8 cellular contexts compared by ENCODE assay signal in genomic region chr4:1981251-1982055, GRCh38. TPM values are rescaled to one million over a fixed set of nuclear protein-coding genes. Genes with fewer than 3 reads are reported as not detected.
A peak's percentile ranks its signal among the peaks of the same experiment; 100 is the strongest.
DNase-seq lines count a peak whose midpoint lies in the region; ATAC-seq, FAIRE-seq and TF ChIP-seq lines count a peak whose summit lies in the region.
"Had no signal": no experiment of that assay in that cellular context is flagged by ENCODE, and none has a peak within 500 bp of the region (broad histone marks: within the 10 kb centered on the region; RNA-seq: fewer than 3 reads in every experiment).

No MANE protein-coding gene starts in this region.

- H3K9ac ChIP-seq in HepG2 (ENCODE audit: insufficient read depth, low read depth, low read length), result no peak overlapping the region

- H3K4me3 Mint-ChIP-seq in activated T-helper 17 cell treated with anti-CD3 and anti-CD28 coated beads, Interleukin-2, amount 50 U/mL, for 72 hours, result no peak overlapping the region

- no peaks in the 10 kb centered on the region for H3K27me3 Mint-ChIP-seq in activated T-helper 17 cell treated with anti-CD3 and anti-CD28 coated beads, Interleukin-2, amount 50 U/mL, for 72 hours

- TSS peak; percentile 24 for BruUV-seq in HepG2 (replicated peaks; lab: Mats Ljungman, UMichigan)

- DNase-seq in CD1c-positive myeloid dendritic cell (ENCODE audit: extremely low spot score) (peak; percentile 5), GM03348 (ENCODE audit: low spot score) (peak; percentile 49), HepG2 (ENCODE audit: low spot score) (no peak), NCI-H2029 (lab: John Stamatoyannopoulos, UW) (no peak), H54 (ENCODE audit: insufficient read length, low spot score) (no peak)

- in situ Hi-C loops in HepG2 (cut with HindIII; ENCODE audit: extremely low pct_ligation_motif_present, low pct_unique_long_range_greater_than_20kb), result no loop called here

- no peaks in the 10 kb centered on the region for H3K4me1 ChIP-seq in HepG2 (ENCODE audit: insufficient read depth, low read length)
- H3K4me1 ChIP-seq: psoas muscle had no signal

- no peaks in the 10 kb centered on the region for H3K9me3 Mint-ChIP-seq in activated T-helper 17 cell treated with anti-CD3 and anti-CD28 coated beads, Interleukin-2, amount 50 U/mL, for 72 hours

- no peak for TF ChIP-seq RAD21 in HepG2 (CRISPR knock-in tag; IDR thresholded peaks at IDR 0.05)

- H3K36me3 Mint-ChIP-seq in activated T-helper 17 cell treated with anti-CD3 and anti-CD28 coated beads, Interleukin-2, amount 50 U/mL, for 72 hours (ENCODE audit: low read depth), result peaks cover 86% of the 10 kb centered on the region

- no peak overlapping the region for H3K27ac ChIP-seq in HepG2 (ENCODE audit: extremely low read length, insufficient read depth, low read length)
- H3K27ac ChIP-seq: psoas muscle had no signal

- no peak overlapping the region for H3K4me3 ChIP-seq in HepG2 (replicated peaks in 1 of 3; ENCODE audit: insufficient read depth in 1 of 3, low read depth in 2 of 3, low read length in 3 of 3)
- H3K4me3 ChIP-seq: psoas muscle had no signal

- TF ChIP-seq CTCF in HepG2 (CRISPR knock-in tag; IDR thresholded peaks at IDR 0.05), result no peak

- no peaks in the 10 kb centered on the region for H3K4me1 Mint-ChIP-seq in activated T-helper 17 cell treated with anti-CD3 and anti-CD28 coated beads, Interleukin-2, amount 50 U/mL, for 72 hours

- TF ChIP-seq POLR2A in HepG2 (IDR thresholded peaks at IDR 0.05; ENCODE audit: insufficient read depth in 1 of 2, low read depth in 2 of 2, low read length in 2 of 2), result 0 out of 4 replicates have a peak, but pooled peaks of 1 of the 2 experiments have one; percentile 26
- TF ChIP-seq POLR2A in H54 (IDR thresholded peaks at IDR 0.05; ENCODE audit: low read depth, low read length), result no peak

- no peaks in the 10 kb centered on the region for H3K27me3 ChIP-seq in HepG2 (ENCODE audit: control insufficient read depth in 1 of 2, insufficient read depth in 2 of 2, low read length in 2 of 2)

- H3K4me2 ChIP-seq in HepG2 (ENCODE audit: low read depth, low read length), result no peak overlapping the region

- FAIRE-seq in HepG2 (lab: Jason Lieb, UNC), result no peak
- FAIRE-seq in H54 (lab: Jason Lieb, UNC), result no peak

- POLR2A ChIA-PET in HepG2 (lab: Yijun Ruan, JAX), result no interaction called here

- ATAC-seq in activated T-helper 17 cell treated with anti-CD3 and anti-CD28 coated beads, Interleukin-2, amount 50 U/mL, for 72 hours (replicated peaks), result no peak
- no peak for ATAC-seq in HepG2
- ATAC-seq in GM21576 (IDR thresholded peaks at IDR 0.05; ENCODE audit: unreplicated experiment), result no peak

- H3K36me3 ChIP-seq in HepG2 (replicated peaks in 1 of 2; ENCODE audit: control insufficient read depth in 1 of 2, insufficient read depth in 2 of 2, low read length in 2 of 2), result peaks cover 36 to 81% of the 10 kb centered on the region in 2 experiments; a peak in 4 of 5 replicates

- no peak overlapping the region for H2AFZ ChIP-seq in HepG2 (ENCODE audit: low read length)

- CTCF ChIA-PET in HepG2 (lab: Yijun Ruan, JAX; ENCODE audit: low intra/inter-chr PET ratio, low total read pairs), result no interaction called here

- no peak for TF ChIP-seq EP300 in HepG2 (IDR thresholded peaks at IDR 0.05; ENCODE audit: low read depth in 2 of 2, low read length in 2 of 2)
- TF ChIP-seq EP300 in HepG2 (CRISPR knock-in tag; IDR thresholded peaks at IDR 0.05; ENCODE audit: borderline replicate concordance), result no peak

- H3K9me3 ChIP-seq in HepG2 (ENCODE audit: low read length), result no peaks in the 10 kb centered on the region
- H3K9me3 ChIP-seq: psoas muscle had no signal

- peak overlapping the region; percentile 34 for H3K27ac Mint-ChIP-seq in activated T-helper 17 cell treated with anti-CD3 and anti-CD28 coated beads, Interleukin-2, amount 50 U/mL, for 72 hours

- WGBS in HepG2 (ENCODE audit: low lambda C conversion rate), result 93% methylated on average over 22 of the region's 22 CpGs

- H3K79me2 ChIP-seq in HepG2 (ENCODE audit: insufficient read depth, low read length), result no peaks in the 10 kb centered on the region

- intact Hi-C loops in HepG2 (cut with micrococcal nuclease; ENCODE audit: unreplicated experiment), result no loop called here

- H4K20me1 ChIP-seq in HepG2 (ENCODE audit: insufficient read depth, low read length), result peaks cover 6% of the 10 kb centered on the region; the same call in 1 of the 2 replicates

TF ChIP-seq in HepG2, 621 proteins besides CTCF, POLR2A, EP300 and RAD21 (continues in another document):
- TF ChIP-seq ZNF567 (CRISPR knock-in tag; IDR thresholded peaks at IDR 0.05; ENCODE audit: borderline replicate concordance), result no peak
- no peak for TF ChIP-seq SIX1 (CRISPR knock-in tag; IDR thresholded peaks at IDR 0.05; ENCODE audit: borderline replicate concordance)
- TF ChIP-seq AGO2 (optimal IDR thresholded peaks at IDR 0.05; ENCODE audit: low read depth, low read length), result peak; percentile 50
- no peak for TF ChIP-seq DNMT3B (CRISPR knock-in tag; conservative IDR thresholded peaks at IDR 0.05)
- no peak for TF ChIP-seq HMGXB3 (CRISPR knock-in tag; IDR thresholded peaks at IDR 0.05; ENCODE audit: borderline replicate concordance)

RNA-seq across cellular contexts. Expression of gene NELFA, which starts 27.3 kb away (rescaled TPM):
- 10 to 100 TPM; 40.8 to 42.7 TPM for total RNA-seq in activated T-helper 17 cell treated with anti-CD3 and anti-CD28 coated beads, Interleukin-2, amount 50 U/mL, for 72 hours
- 11.4 and 18.5 TPM in 2 replicates for total RNA-seq in HepG2 (2016; rRNA removed; fragmentation: Illumina TruSeq; extraction: Trizol)
- 11.0 and 11.5 TPM in 2 replicates for total RNA-seq in HepG2 (2016; cell fraction: cytosol; rRNA removed; fragmentation: Illumina TruSeq; extraction: Trizol; ENCODE audit: low read depth)
- total RNA-seq in HepG2 (2016; cell fraction: insoluble cytoplasmic fraction; rRNA removed; fragmentation: Illumina TruSeq; extraction: Trizol), result 10.3 and 19.4 TPM in 2 replicates
- 15.4 and 15.7 TPM in 2 replicates for total RNA-seq in HepG2 (2016; cell fraction: membrane; rRNA removed; fragmentation: Illumina TruSeq; extraction: Trizol)
- 15.3 and 18.5 TPM in 2 replicates for total RNA-seq in HepG2 (2016; cell fraction: nucleus; rRNA removed; fragmentation: Illumina TruSeq; extraction: Trizol)
- polyA plus RNA-seq in HepG2 (2011; rRNA removed), result 13.3 and 14.6 TPM in 2 replicates
- polyA plus RNA-seq in HepG2 (2011; cell fraction: cytosol; rRNA removed), result 6.5 and 13.6 TPM in 2 replicates
- polyA plus RNA-seq in HepG2 (2011; cell fraction: nucleus; rRNA removed), result 45.3 and 58.0 TPM in 2 replicates
- polyA plus RNA-seq in HepG2 (2012), result 16.5 and 18.9 TPM in 2 replicates
- polyA plus RNA-seq in HepG2 (2016; cell fraction: cytosol; fragmentation: Illumina TruSeq; extraction: Trizol; ENCODE audit: low read depth), result 6.0 and 6.9 TPM in 2 replicates
- 18.4 and 25.2 TPM in 2 replicates for polyA plus RNA-seq in HepG2 (2016; cell fraction: insoluble cytoplasmic fraction; fragmentation: Illumina TruSeq; extraction: Trizol; ENCODE audit: low read depth)
- polyA plus RNA-seq in HepG2 (2016; cell fraction: membrane; fragmentation: Illumina TruSeq; extraction: Trizol; ENCODE audit: low read depth), result 9.2 and 10.2 TPM in 2 replicates
- polyA plus RNA-seq in HepG2 (2016; cell fraction: nucleus; fragmentation: Illumina TruSeq; extraction: Trizol; ENCODE audit: insufficient read depth, low read depth), result 43.4 and 47.9 TPM in 2 replicates
- polyA minus RNA-seq in HepG2 (2011; rRNA and poly(A)+ RNA removed; ENCODE audit: low replicate concordance), result 8.8 and 40.6 TPM in 2 replicates
- 11.3 and 19.9 TPM in 2 replicates for polyA minus RNA-seq in HepG2 (2011; cell fraction: cytosol; rRNA and poly(A)+ RNA removed)
- 29.0 and 37.0 TPM in 2 replicates for polyA minus RNA-seq in HepG2 (2011; cell fraction: nucleus; rRNA and poly(A)+ RNA removed)

Comparison
In these comparisons a context has a peak if more than half of its experiments do, and no peak if none do; other contexts are left out.
1. DNase-seq: peak in CD1c-positive myeloid dendritic cell (single experiment) and GM03348 (single experiment); none in HepG2 (single experiment), NCI-H2029 (single experiment) and H54 (single experiment).